ENCODE assay signal across 10 cellular contexts in the genomic region with DNA sequence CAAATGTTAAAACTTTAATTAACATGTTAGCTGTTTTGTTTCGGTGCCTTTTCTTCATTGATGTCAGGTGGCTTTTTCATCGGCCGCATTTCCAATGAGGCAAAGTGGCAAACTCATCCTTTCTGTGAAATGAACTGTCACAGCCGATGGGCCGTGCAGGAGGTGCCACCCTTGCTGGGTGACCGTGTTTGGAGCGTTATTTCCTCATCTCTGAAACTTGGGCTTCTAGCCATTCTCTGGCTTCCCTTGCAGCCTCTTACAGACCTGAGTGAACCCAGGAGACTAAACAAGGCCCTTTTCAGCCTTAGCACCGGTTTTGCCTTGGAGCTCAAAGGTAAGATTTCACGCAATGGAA. TPM values are rescaled to one million over a fixed set of nuclear protein-coding genes. Genes with fewer than 3 reads are reported as not detected.
A peak's percentile ranks its signal among the peaks of the same experiment; 100 is the strongest.
DNase-seq lines count a peak whose midpoint lies in the region; ATAC-seq, FAIRE-seq and TF ChIP-seq lines count a peak whose summit lies in the region.
"Had no signal": no experiment of that assay in that cellular context is flagged by ENCODE, and none has a peak within 500 bp of the region (broad histone marks: within the 10 kb centered on the region; RNA-seq: fewer than 3 reads in every experiment).

No MANE protein-coding gene starts in this region.

- CTCF ChIA-PET in GM12878 (lab: Yijun Ruan, JAX), result interaction anchor here (0.6 to 7.8 kb wide), 48 partner anchors 8 to 428 kb away, joined by 3 to 209 read pairs (median 4); a partner anchor contains a TSS

- no peaks in the 10 kb centered on the region for H3K36me3 ChIP-seq in GM12878 (ENCODE audit: control insufficient read depth in 2 of 2, insufficient read depth in 2 of 2, low read length in 1 of 2)
- no peaks in the 10 kb centered on the region for H3K36me3 ChIP-seq in suprapubic skin

- H3K4me1 Mint-ChIP-seq in activated T-cell treated with anti-CD3 and anti-CD28 coated beads, Interleukin-2, amount 50 U/mL, for 72 hours (ENCODE audit: low read depth), result peaks cover 6% of the 10 kb centered on the region
- H3K4me1 Mint-ChIP-seq in activated T-cell treated with anti-CD3 and anti-CD28 coated beads, Interleukin-2, amount 50 U/mL, for 24 hours (ENCODE audit: low read depth), result peaks cover 7% of the 10 kb centered on the region

- SMC1A ChIA-PET in GM12878 (lab: Charles Lee; ENCODE audit: uncharacterized antibody, unreplicated experiment), result interaction anchor here (0.6 to 6.1 kb wide), 20 partner anchors 10 to 419 kb away, joined by 3 to 84 read pairs (median 4); a partner anchor contains a TSS

- TF ChIP-seq RAD21 in GM12878 (IDR thresholded peaks at IDR 0.05; ENCODE audit: insufficient read depth, low read depth, low read length), result no peak

- H3K27me3 Mint-ChIP-seq in activated T-cell treated with anti-CD3 and anti-CD28 coated beads, Interleukin-2, amount 50 U/mL, for 72 hours (ENCODE audit: low read depth), result peaks cover 8% of the 10 kb centered on the region
- H3K27me3 Mint-ChIP-seq in activated T-cell treated with anti-CD3 and anti-CD28 coated beads, Interleukin-2, amount 50 U/mL, for 24 hours, result peaks cover 10% of the 10 kb centered on the region

- H3K4me1 ChIP-seq in GM12878 (ENCODE audit: control insufficient read depth, insufficient read depth, low read length) (no peaks in the 10 kb centered on the region), suprapubic skin (peaks cover 8% of the 10 kb centered on the region)

- no peak for ATAC-seq in activated T-cell treated with anti-CD3 and anti-CD28 coated beads, Interleukin-2, amount 50 U/mL, for 72 hours (replicated peaks in 1 of 2)
- ATAC-seq in GM12878, result no peak
- ATAC-seq in GM18861 (IDR thresholded peaks at IDR 0.05; ENCODE audit: unreplicated experiment), result no peak

- H3K36me3 Mint-ChIP-seq in activated T-cell treated with anti-CD3 and anti-CD28 coated beads, Interleukin-2, amount 50 U/mL, for 72 hours (ENCODE audit: insufficient read depth in 2 of 2), result no peaks in the 10 kb centered on the region
- H3K36me3 Mint-ChIP-seq in activated T-cell treated with anti-CD3 and anti-CD28 coated beads, Interleukin-2, amount 50 U/mL, for 24 hours (ENCODE audit: low read depth), result no peaks in the 10 kb centered on the region

- TF ChIP-seq CTCF in GM12878 (IDR thresholded peaks at IDR 0.05 in 2 of 3, conservative IDR thresholded peaks at IDR 0.05 in 1 of 3; ENCODE audit: control insufficient read depth in 2 of 3, extremely low read depth in 1 of 3, insufficient read depth in 1 of 3, low read depth in 3 of 3, low read length in 3 of 3) (no peak), suprapubic skin (IDR thresholded peaks at IDR 0.05) (no peak)

- RAD21 ChIA-PET in GM12878 (lab: Charles Lee; ENCODE audit: unreplicated experiment), result interaction anchor here (0.6 to 5.2 kb wide), 20 partner anchors 12 to 419 kb away, joined by 3 to 91 read pairs (median 4); a partner anchor contains a TSS

- H3K27me3 ChIP-seq in GM12878 (replicated peaks in 1 of 2; ENCODE audit: control insufficient read depth in 2 of 2, insufficient read depth in 2 of 2, low read length in 1 of 2) (no peaks in the 10 kb centered on the region), suprapubic skin (peaks cover 7% of the 10 kb centered on the region)

- no TSS peak for BruUV-seq in GM12878 (replicated peaks; lab: Mats Ljungman, UMichigan)

- DNase-seq in activated T-cell treated with anti-CD3 and anti-CD28 coated beads, Interleukin-2, amount 50 U/mL, for 72 hours, result no peak
- DNase-seq in activated T-cell treated with anti-CD3 and anti-CD28 coated beads, Interleukin-2, amount 50 U/mL, for 24 hours, result no peak
- DNase-seq in GM12878 (ENCODE audit: low read depth, low spot score) (no peak), left kidney (ENCODE audit: low read depth, low spot score) (peak; percentile 13), suprapubic skin (ENCODE audit: low spot score in 2 of 2) (no peak), NCI-H146 (lab: John Stamatoyannopoulos, UW) (no peak), T1000 (lab: John Stamatoyannopoulos, UW) (no peak)

- H3K9me3 ChIP-seq in GM12878 (replicated peaks; ENCODE audit: control insufficient read depth, insufficient read depth, low read length), result no peaks in the 10 kb centered on the region
- H3K9me3 ChIP-seq in suprapubic skin, result no peaks in the 10 kb centered on the region

- no peak overlapping the region for H3K9ac ChIP-seq in GM12878 (ENCODE audit: control insufficient read depth, insufficient read depth, low read length)

- no peak for FAIRE-seq in GM12878 (lab: Jason Lieb, UNC)

- H3K4me3 Mint-ChIP-seq in activated T-cell treated with anti-CD3 and anti-CD28 coated beads, Interleukin-2, amount 50 U/mL, for 72 hours, result peak overlapping the region; percentile 41 to 61
- no peak overlapping the region for H3K4me3 Mint-ChIP-seq in activated T-cell treated with anti-CD3 and anti-CD28 coated beads, Interleukin-2, amount 50 U/mL, for 24 hours

- no peaks in the 10 kb centered on the region for H3K9me3 Mint-ChIP-seq in activated T-cell treated with anti-CD3 and anti-CD28 coated beads, Interleukin-2, amount 50 U/mL, for 72 hours
- H3K9me3 Mint-ChIP-seq in activated T-cell treated with anti-CD3 and anti-CD28 coated beads, Interleukin-2, amount 50 U/mL, for 24 hours, result no peaks in the 10 kb centered on the region

- peak overlapping the region; percentile 45 for H3K4me2 ChIP-seq in GM12878 (ENCODE audit: control insufficient read depth, insufficient read depth)

- in situ Hi-C loops in GM12878 (cut with MboI), result loop anchor here (5.0 to 25.0 kb wide), 2 partner anchors 325 to 420 kb away; no protein-coding TSS in a partner anchor

- H4K20me1 ChIP-seq in GM12878 (ENCODE audit: control insufficient read depth, insufficient read depth), result no peaks in the 10 kb centered on the region

- H3K79me2 ChIP-seq in GM12878 (ENCODE audit: control insufficient read depth, insufficient read depth, low read length), result no peaks in the 10 kb centered on the region

- intact Hi-C loops in GM12878 (cut with micrococcal nuclease; ENCODE audit: unreplicated experiment), result loop anchor here (5.0 kb wide), 1 partner anchor 325 kb away; no protein-coding TSS in a partner anchor

- WGBS in GM12878 (ENCODE audit: insufficient coverage, insufficient replicate concordance, low lambda C conversion rate, missing lambda C conversion rate), result 13% methylated on average over 9 of the region's 9 CpGs
- 27% methylated on average over 9 of the region's 9 CpGs for WGBS in suprapubic skin

- POLR2A ChIA-PET in GM12878 (lab: Charles Lee), result interaction anchor here (0.7 to 1.5 kb wide), 2 partner anchors 163 to 181 kb away, joined by 3 read pairs; a partner anchor contains a TSS

- H3K4me3 ChIP-seq in GM12878, result no peak overlapping the region
- peak overlapping the region; percentile 33 for H3K4me3 ChIP-seq in suprapubic skin

- no peak overlapping the region for H3K27ac Mint-ChIP-seq in activated T-cell treated with anti-CD3 and anti-CD28 coated beads, Interleukin-2, amount 50 U/mL, for 72 hours
- no peak overlapping the region for H3K27ac Mint-ChIP-seq in activated T-cell treated with anti-CD3 and anti-CD28 coated beads, Interleukin-2, amount 50 U/mL, for 24 hours

- TF ChIP-seq EP300 in GM12878 (IDR thresholded peaks at IDR 0.05; ENCODE audit: borderline replicate concordance in 1 of 2, control insufficient read depth in 1 of 2, low read depth in 2 of 2, low read length in 2 of 2), result no peak
- TF ChIP-seq EP300 in suprapubic skin (IDR thresholded peaks at IDR 0.05), result no peak

- H3K27ac ChIP-seq in GM12878 (ENCODE audit: control insufficient read depth, insufficient read depth) (no peak overlapping the region), suprapubic skin (no peak overlapping the region)

- peak overlapping the region; percentile 57 for H2AFZ ChIP-seq in GM12878 (ENCODE audit: control insufficient read depth, low read depth, low read length)

- TF ChIP-seq POLR2A in GM12878 (IDR thresholded peaks at IDR 0.05; ENCODE audit: low read depth, low read length), result no peak
- TF ChIP-seq POLR2A in suprapubic skin (IDR thresholded peaks at IDR 0.05), result no peak

TF ChIP-seq in GM12878, 131 proteins besides CTCF, POLR2A, EP300 and RAD21 (continues in another document):
- no peak for TF ChIP-seq CHD2 (IDR thresholded peaks at IDR 0.05; ENCODE audit: borderline replicate concordance, low read depth, low read length)

RNA-seq across cellular contexts. Expression of a gene that starts 42.2 kb away (rescaled TPM):
- not detected for total RNA-seq in activated T-cell treated with anti-CD3 and anti-CD28 coated beads, Interleukin-2, amount 50 U/mL, for 72 hours
- not detected in 2 replicates for total RNA-seq in GM12878 (2013; cell fraction: nucleolus; rRNA removed)
- total RNA-seq in GM12878 (2014; rRNA removed) (not detected in 2 replicates), GM12878 (2014; rRNA removed; fragmentation: Illumina TruSeq; extraction: Trizol) (not detected in 2 replicates), GM12878 (2021) (not detected in 2 replicates), suprapubic skin (not detected)
- not detected for polyA plus RNA-seq in GM12878 (2011; ENCODE audit: low read depth)
- polyA plus RNA-seq in GM12878 (2011; rRNA removed) (not detected in 2 replicates), GM12878 (2014; fragmentation: Illumina TruSeq; extraction: Trizol) (not detected in 2 replicates), GM12878 (2014; fragmentation: Nextera tagmentation; extraction: Ambion mirVana) (not detected), GM12878 (2014; rRNA removed) (not detected in 2 replicates), GM12878 (2016; fragmentation: Nextera tagmentation; extraction: Ambion mirVana) (not detected)
- not detected in 2 replicates for polyA plus RNA-seq in GM12878 (2011; cell fraction: cytosol; rRNA removed)
- polyA plus RNA-seq in GM12878 (2011; cell fraction: nucleus; rRNA removed), result not detected in 2 replicates
- polyA plus RNA-seq in GM12878 (2012), result not detected in 2 replicates
- polyA minus RNA-seq in GM12878 (2011; rRNA and poly(A)+ RNA removed), result not detected in 2 replicates
- not detected in 2 replicates for polyA minus RNA-seq in GM12878 (2011; cell fraction: cytosol; rRNA and poly(A)+ RNA removed)
- polyA minus RNA-seq in GM12878 (2011; cell fraction: nucleus; rRNA and poly(A)+ RNA removed), result not detected in 2 replicates
- total RNA-seq: M059J, mucosa of gallbladder had no signal

RNA-seq across cellular contexts. Expression of a gene that starts 55.2 kb away (rescaled TPM):
- 10 to 100 TPM; 18.1 to 23.9 TPM for total RNA-seq in activated T-cell treated with anti-CD3 and anti-CD28 coated beads, Interleukin-2, amount 50 U/mL, for 72 hours
- 4.7 and 4.8 TPM in 2 replicates for total RNA-seq in GM12878 (2013; cell fraction: nucleolus; rRNA removed)
- total RNA-seq in GM12878 (2014; rRNA removed), result 16.2 and 17.7 TPM in 2 replicates
- total RNA-seq in GM12878 (2014; rRNA removed; fragmentation: Illumina TruSeq; extraction: Trizol), result 15.8 and 19.5 TPM in 2 replicates
- total RNA-seq in GM12878 (2021), result 12.8 and 14.2 TPM in 2 replicates
- polyA plus RNA-seq in GM12878 (2011; ENCODE audit: low read depth), result 8.1 TPM
- 20.1 and 21.7 TPM in 2 replicates for polyA plus RNA-seq in GM12878 (2011; rRNA removed)
- 19.0 and 20.7 TPM in 2 replicates for polyA plus RNA-seq in GM12878 (2011; cell fraction: cytosol; rRNA removed)
- polyA plus RNA-seq in GM12878 (2011; cell fraction: nucleus; rRNA removed), result 11.3 and 12.2 TPM in 2 replicates
- polyA plus RNA-seq in GM12878 (2012), result 6.5 and 8.8 TPM in 2 replicates
- 20.9 and 22.4 TPM in 2 replicates for polyA plus RNA-seq in GM12878 (2014; fragmentation: Illumina TruSeq; extraction: Trizol)
- polyA plus RNA-seq in GM12878 (2014; fragmentation: Nextera tagmentation; extraction: Ambion mirVana), result 10 to 100 TPM; 13.6 to 14.5 TPM
- polyA plus RNA-seq in GM12878 (2014; rRNA removed), result 15.7 and 16.2 TPM in 2 replicates
- 10 to 100 TPM; 14.5 to 15.0 TPM for polyA plus RNA-seq in GM12878 (2016; fragmentation: Nextera tagmentation; extraction: Ambion mirVana)
- polyA minus RNA-seq in GM12878 (2011; rRNA and poly(A)+ RNA removed), result 11.3 and 12.4 TPM in 2 replicates
- polyA minus RNA-seq in GM12878 (2011; cell fraction: cytosol; rRNA and poly(A)+ RNA removed), result 3.8 and 6.8 TPM in 2 replicates
- polyA minus RNA-seq in GM12878 (2011; cell fraction: nucleus; rRNA and poly(A)+ RNA removed), result 4.5 and 6.9 TPM in 2 replicates
- 1 to 10 TPM; 2.6 to 9.6 (median 6.8) TPM for total RNA-seq in suprapubic skin
